Comparison of ENCODE assay signal across 11 cellular contexts in the genomic region with DNA sequence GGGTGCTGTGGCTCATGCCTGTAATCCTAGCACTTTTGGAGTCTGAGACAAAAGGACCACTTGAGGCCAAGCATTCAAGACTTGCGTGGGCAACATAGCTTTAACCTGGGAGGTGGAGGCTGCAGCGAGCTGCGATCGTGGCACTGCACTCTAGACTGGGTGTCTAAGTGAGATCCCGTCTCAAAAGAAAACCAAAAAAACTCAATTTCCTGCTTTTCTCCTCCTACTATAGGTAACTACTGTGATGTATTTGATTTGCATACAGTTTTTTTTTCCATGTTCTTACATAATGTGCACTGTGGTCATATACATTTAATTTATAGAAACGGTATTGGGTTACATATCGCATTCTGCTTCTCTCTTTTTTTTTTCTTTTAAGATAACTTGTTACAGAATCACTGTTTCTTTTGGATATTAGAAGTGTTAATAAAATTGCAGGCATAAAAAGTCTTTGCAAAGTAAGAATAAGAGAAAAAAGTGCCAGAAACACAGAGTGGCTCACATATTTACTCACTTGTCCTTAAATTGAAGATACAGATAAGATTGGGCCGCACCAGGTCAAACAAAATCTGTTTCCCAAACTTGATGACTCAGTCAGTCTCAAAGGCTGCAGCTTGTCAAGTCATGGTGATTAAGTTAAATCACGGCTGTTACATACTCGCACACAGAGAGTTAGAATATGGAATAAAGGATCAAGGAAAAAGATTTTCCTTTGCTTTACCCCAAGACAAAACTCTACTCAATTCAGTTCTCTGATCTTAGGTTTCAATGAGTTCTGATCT. TPM values are rescaled to one million over a fixed set of nuclear protein-coding genes. Genes with fewer than 3 reads are reported as not detected.
DNase-seq lines count a peak whose midpoint lies in the region; ATAC-seq, FAIRE-seq and TF ChIP-seq lines count a peak whose summit lies in the region.
"Had no signal": no experiment of that assay in that cellular context is flagged by ENCODE, and none has a peak within 500 bp of the region (broad histone marks: within the 10 kb centered on the region; RNA-seq: fewer than 3 reads in every experiment).

No MANE protein-coding gene starts in this region.

- intact Hi-C loops in natural killer cell (cut with micrococcal nuclease) (no loop called here), HepG2 (cut with micrococcal nuclease; ENCODE audit: unreplicated experiment) (no loop called here), left ventricle myocardium inferior (cut with micrococcal nuclease) (no loop called here)

- WGBS in HepG2 (ENCODE audit: low lambda C conversion rate) = 38% methylated on average over 10 of the region's 10 CpGs

- H3K9me3 Mint-ChIP-seq in natural killer cell = no peaks in the 10 kb centered on the region
- no peaks in the 10 kb centered on the region for H3K9me3 Mint-ChIP-seq in natural killer cell treated with Interleukin-12 subunit alpha and Interleukin-12 subunit beta and Interleukin-15 and Interleukin-18, amount 100 ng/mL, for 72 hours
- H3K9me3 Mint-ChIP-seq in astrocyte (ENCODE audit: unreplicated experiment) = peaks cover 2% of the 10 kb centered on the region
- no peaks in the 10 kb centered on the region for H3K9me3 Mint-ChIP-seq in activated naive CD8-positive, alpha-beta T cell treated with anti-CD3 and anti-CD28 coated beads, Interleukin-2, amount 50 U/mL, for 24 hours

- DNase-seq in natural killer cell = no peak
- DNase-seq in natural killer cell treated with Interleukin-12 subunit alpha and Interleukin-12 subunit beta and Interleukin-15 and Interleukin-18, amount 100 ng/mL, for 72 hours (ENCODE audit: low spot score) = no peak
- peak; percentile 37 for DNase-seq in astrocyte (ENCODE audit: low read depth)
- peak; percentile 70 for DNase-seq in HepG2 (ENCODE audit: low spot score)
- DNase-seq in activated naive CD8-positive, alpha-beta T cell treated with anti-CD3 and anti-CD28 coated beads, Interleukin-2, amount 50 U/mL, for 24 hours = no peak
- DNase-seq in left ventricle myocardium inferior = no peak
- no peak for DNase-seq in ureter (ENCODE audit: low spot score)
- DNase-seq: activated naive CD4-positive, alpha-beta T cell treated with Interleukin-2 at 50 U/mL for 16 hours; AML-193; SIG-M5 had no signal

- H3K27ac ChIP-seq in astrocyte (ENCODE audit: low read depth, low read length) = no peak overlapping the region
- peak overlapping the region; percentile 6 for H3K27ac ChIP-seq in HepG2 (ENCODE audit: extremely low read length, insufficient read depth, low read length)
- H3K27ac ChIP-seq in left ventricle myocardium inferior (replicated peaks) = no peak overlapping the region

- no peak overlapping the region for H3K4me2 ChIP-seq in astrocyte (ENCODE audit: low read length)
- H3K4me2 ChIP-seq in HepG2 (ENCODE audit: low read depth, low read length) = peak overlapping the region; percentile 39; the same call in 1 of the 2 replicates

- in situ Hi-C loops in HepG2 (cut with HindIII; ENCODE audit: extremely low pct_ligation_motif_present, low pct_unique_long_range_greater_than_20kb) = loop anchor here (10.0 kb wide), 1 partner anchor 93 kb away; no protein-coding TSS in a partner anchor

- H3K27me3 ChIP-seq in astrocyte (ENCODE audit: insufficient read depth, low read length) (no peaks in the 10 kb centered on the region), HepG2 (ENCODE audit: control insufficient read depth in 1 of 2, insufficient read depth in 2 of 2, low read length in 2 of 2) (no peaks in the 10 kb centered on the region), left ventricle myocardium inferior (ENCODE audit: low read depth) (no peaks in the 10 kb centered on the region)

- H3K79me2 ChIP-seq in astrocyte (ENCODE audit: insufficient read depth, low read length) (peaks cover 2% of the 10 kb centered on the region), HepG2 (ENCODE audit: insufficient read depth, low read length) (no peaks in the 10 kb centered on the region)

- H3K9ac ChIP-seq in astrocyte (ENCODE audit: low read length) = no peak overlapping the region
- no peak overlapping the region for H3K9ac ChIP-seq in HepG2 (ENCODE audit: insufficient read depth, low read depth, low read length)

- H3K27ac Mint-ChIP-seq in natural killer cell = no peak overlapping the region
- no peak overlapping the region for H3K27ac Mint-ChIP-seq in natural killer cell treated with Interleukin-12 subunit alpha and Interleukin-12 subunit beta and Interleukin-15 and Interleukin-18, amount 100 ng/mL, for 72 hours
- no peak overlapping the region for H3K27ac Mint-ChIP-seq in astrocyte (ENCODE audit: unreplicated experiment)
- H3K27ac Mint-ChIP-seq in activated naive CD8-positive, alpha-beta T cell treated with anti-CD3 and anti-CD28 coated beads, Interleukin-2, amount 50 U/mL, for 24 hours = no peak overlapping the region

- no peak for FAIRE-seq in astrocyte (lab: Jason Lieb, UNC)
- FAIRE-seq in HepG2 (lab: Jason Lieb, UNC) = peak; percentile 8

- H3K4me1 ChIP-seq in astrocyte (ENCODE audit: insufficient read depth, low read length) (no peaks in the 10 kb centered on the region), HepG2 (ENCODE audit: insufficient read depth, low read length) (peaks cover 67% of the 10 kb centered on the region), left ventricle myocardium inferior (peaks cover 28% of the 10 kb centered on the region)

- H3K4me1 Mint-ChIP-seq in natural killer cell (peaks cover 24 to 29% of the 10 kb centered on the region in 2 donors), astrocyte (ENCODE audit: low read depth, unreplicated experiment) (no peaks in the 10 kb centered on the region)
- H3K4me1 Mint-ChIP-seq in natural killer cell treated with Interleukin-12 subunit alpha and Interleukin-12 subunit beta and Interleukin-15 and Interleukin-18, amount 100 ng/mL, for 72 hours (ENCODE audit: low read depth in 2 of 2) = peaks cover 18 to 21% of the 10 kb centered on the region in 2 donors
- peaks cover 21% of the 10 kb centered on the region for H3K4me1 Mint-ChIP-seq in activated naive CD8-positive, alpha-beta T cell treated with anti-CD3 and anti-CD28 coated beads, Interleukin-2, amount 50 U/mL, for 24 hours

- H3K4me3 ChIP-seq in astrocyte (ENCODE audit: insufficient read depth, low read depth, low read length) = no peak overlapping the region
- no peak overlapping the region for H3K4me3 ChIP-seq in HepG2 (replicated peaks in 1 of 3; ENCODE audit: insufficient read depth in 1 of 3, low read depth in 2 of 3, low read length in 3 of 3)
- H3K4me3 ChIP-seq in left ventricle myocardium inferior = no peak overlapping the region

- H4K20me1 ChIP-seq in astrocyte (ENCODE audit: insufficient read depth, low read length) (peaks cover 6% of the 10 kb centered on the region), HepG2 (ENCODE audit: insufficient read depth, low read length) (no peaks in the 10 kb centered on the region)

- BruUV-seq in HepG2 (replicated peaks; lab: Mats Ljungman, UMichigan) = no TSS peak

- H3K4me3 Mint-ChIP-seq in natural killer cell (peak overlapping the region; percentile 50), astrocyte (ENCODE audit: unreplicated experiment) (peak overlapping the region; percentile 72)
- no peak overlapping the region for H3K4me3 Mint-ChIP-seq in natural killer cell treated with Interleukin-12 subunit alpha and Interleukin-12 subunit beta and Interleukin-15 and Interleukin-18, amount 100 ng/mL, for 72 hours
- no peak overlapping the region for H3K4me3 Mint-ChIP-seq in activated naive CD8-positive, alpha-beta T cell treated with anti-CD3 and anti-CD28 coated beads, Interleukin-2, amount 50 U/mL, for 24 hours

- H3K9me3 ChIP-seq in astrocyte (ENCODE audit: insufficient read depth, low read depth, low read length) (no peaks in the 10 kb centered on the region), HepG2 (ENCODE audit: low read length) (no peaks in the 10 kb centered on the region), left ventricle myocardium inferior (replicated peaks) (no peaks in the 10 kb centered on the region)

- TF ChIP-seq POLR2A in HepG2 (IDR thresholded peaks at IDR 0.05; ENCODE audit: insufficient read depth in 1 of 2, low read depth in 2 of 2, low read length in 2 of 2) = no peak

- H3K36me3 ChIP-seq in astrocyte (ENCODE audit: insufficient read depth, low read length) = peaks cover 6% of the 10 kb centered on the region
- no peaks in the 10 kb centered on the region for H3K36me3 ChIP-seq in HepG2 (replicated peaks in 1 of 2; ENCODE audit: control insufficient read depth in 1 of 2, insufficient read depth in 2 of 2, low read length in 2 of 2)
- peaks cover 9% of the 10 kb centered on the region for H3K36me3 ChIP-seq in left ventricle myocardium inferior

- H3K36me3 Mint-ChIP-seq in natural killer cell (no peaks in the 10 kb centered on the region), astrocyte (ENCODE audit: low read depth, unreplicated experiment) (no peaks in the 10 kb centered on the region)
- no peaks in the 10 kb centered on the region for H3K36me3 Mint-ChIP-seq in natural killer cell treated with Interleukin-12 subunit alpha and Interleukin-12 subunit beta and Interleukin-15 and Interleukin-18, amount 100 ng/mL, for 72 hours
- H3K36me3 Mint-ChIP-seq in activated naive CD8-positive, alpha-beta T cell treated with anti-CD3 and anti-CD28 coated beads, Interleukin-2, amount 50 U/mL, for 24 hours (ENCODE audit: low read depth) = no peaks in the 10 kb centered on the region

- H3K27me3 Mint-ChIP-seq in natural killer cell (ENCODE audit: low read depth in 2 of 2) = peaks cover 54 to 75% of the 10 kb centered on the region in 2 donors
- H3K27me3 Mint-ChIP-seq in natural killer cell treated with Interleukin-12 subunit alpha and Interleukin-12 subunit beta and Interleukin-15 and Interleukin-18, amount 100 ng/mL, for 72 hours = peaks cover 54 to 62% of the 10 kb centered on the region in 2 donors
- H3K27me3 Mint-ChIP-seq in astrocyte (ENCODE audit: low read depth, unreplicated experiment) = peaks cover 3% of the 10 kb centered on the region
- peaks cover 43% of the 10 kb centered on the region for H3K27me3 Mint-ChIP-seq in activated naive CD8-positive, alpha-beta T cell treated with anti-CD3 and anti-CD28 coated beads, Interleukin-2, amount 50 U/mL, for 24 hours

- TF ChIP-seq CTCF in natural killer cell (IDR thresholded peaks at IDR 0.05) (no peak), astrocyte (IDR thresholded peaks at IDR 0.05; ENCODE audit: insufficient read depth, low read depth, low read length) (no peak), HepG2 (CRISPR knock-in tag; IDR thresholded peaks at IDR 0.05) (no peak), left ventricle myocardium inferior (IDR thresholded peaks at IDR 0.05; ENCODE audit: borderline replicate concordance) (no peak)

- ATAC-seq in natural killer cell (no peak), HepG2 (no peak), HG03159 (IDR thresholded peaks at IDR 0.05; ENCODE audit: unreplicated experiment) (no peak)
- no peak for ATAC-seq in natural killer cell treated with Interleukin-12 subunit alpha and Interleukin-12 subunit beta and Interleukin-15 and Interleukin-18, amount 100 ng/mL, for 72 hours
- no peak for ATAC-seq in activated naive CD8-positive, alpha-beta T cell treated with anti-CD3 and anti-CD28 coated beads, Interleukin-2, amount 50 U/mL, for 24 hours

- TF ChIP-seq RAD21 in HepG2 (CRISPR knock-in tag; IDR thresholded peaks at IDR 0.05) = no peak

- POLR2A ChIA-PET in HepG2 (lab: Yijun Ruan, JAX) = interaction anchor here (1.6 kb wide), 1 partner anchor 30 kb away, joined by 3 read pairs; a partner anchor contains a TSS

- CTCF ChIA-PET in HepG2 (lab: Yijun Ruan, JAX; ENCODE audit: low intra/inter-chr PET ratio, low total read pairs) = interaction anchor here (1.1 kb wide), 1 partner anchor 12 kb away, joined by 3 read pairs; no protein-coding TSS in a partner anchor

- 0 out of 4 replicates have a peak, but pooled peaks of 1 of the 2 experiments have one; percentile 27 for TF ChIP-seq EP300 in HepG2 (IDR thresholded peaks at IDR 0.05; ENCODE audit: low read depth in 2 of 2, low read length in 2 of 2)
- TF ChIP-seq EP300 in HepG2 (CRISPR knock-in tag; IDR thresholded peaks at IDR 0.05; ENCODE audit: borderline replicate concordance) = no peak

- H2AFZ ChIP-seq in astrocyte (ENCODE audit: low read depth, low read length) (no peak overlapping the region), HepG2 (ENCODE audit: low read length) (no peak overlapping the region)

RNA-seq across cellular contexts. Expression of a gene that starts 2.0 kb away (rescaled TPM):
- not detected for total RNA-seq in natural killer cell
- total RNA-seq in natural killer cell treated with Interleukin-12 subunit alpha and Interleukin-12 subunit beta and Interleukin-15 and Interleukin-18, amount 100 ng/mL, for 72 hours = not detected
- total RNA-seq in astrocyte = 36.9 and 43.5 TPM in 2 replicates
- total RNA-seq in HepG2 (2016; rRNA removed; fragmentation: Illumina TruSeq; extraction: Trizol) = 15.8 and 22.5 TPM in 2 replicates
- total RNA-seq in HepG2 (2016; cell fraction: cytosol; rRNA removed; fragmentation: Illumina TruSeq; extraction: Trizol; ENCODE audit: low read depth) = 9.9 TPM in 2 replicates
- 15.5 and 22.6 TPM in 2 replicates for total RNA-seq in HepG2 (2016; cell fraction: insoluble cytoplasmic fraction; rRNA removed; fragmentation: Illumina TruSeq; extraction: Trizol)
- 6.7 and 8.4 TPM in 2 replicates for total RNA-seq in HepG2 (2016; cell fraction: membrane; rRNA removed; fragmentation: Illumina TruSeq; extraction: Trizol)
- total RNA-seq in HepG2 (2016; cell fraction: nucleus; rRNA removed; fragmentation: Illumina TruSeq; extraction: Trizol) = 4.8 and 6.2 TPM in 2 replicates
- polyA plus RNA-seq in HepG2 (2011; rRNA removed) = 5.0 and 6.0 TPM in 2 replicates
- 5.4 and 6.0 TPM in 2 replicates for polyA plus RNA-seq in HepG2 (2011; cell fraction: cytosol; rRNA removed)
- polyA plus RNA-seq in HepG2 (2011; cell fraction: nucleus; rRNA removed) = 2.1 and 2.9 TPM in 2 replicates
- polyA plus RNA-seq in HepG2 (2012) = 10.6 and 11.6 TPM in 2 replicates
- 5.1 and 5.3 TPM in 2 replicates for polyA plus RNA-seq in HepG2 (2016; cell fraction: cytosol; fragmentation: Illumina TruSeq; extraction: Trizol; ENCODE audit: low read depth)
- polyA plus RNA-seq in HepG2 (2016; cell fraction: insoluble cytoplasmic fraction; fragmentation: Illumina TruSeq; extraction: Trizol; ENCODE audit: low read depth) = 21.3 and 24.8 TPM in 2 replicates
- polyA plus RNA-seq in HepG2 (2016; cell fraction: membrane; fragmentation: Illumina TruSeq; extraction: Trizol; ENCODE audit: low read depth) = 4.1 and 4.5 TPM in 2 replicates
- polyA plus RNA-seq in HepG2 (2016; cell fraction: nucleus; fragmentation: Illumina TruSeq; extraction: Trizol; ENCODE audit: insufficient read depth, low read depth) = 10.1 and 12.6 TPM in 2 replicates
- 2.8 and 54.6 TPM in 2 replicates for polyA minus RNA-seq in HepG2 (2011; rRNA and poly(A)+ RNA removed; ENCODE audit: low replicate concordance)
- polyA minus RNA-seq in HepG2 (2011; cell fraction: cytosol; rRNA and poly(A)+ RNA removed) = 3.1 and 4.8 TPM in 2 replicates
- polyA minus RNA-seq in HepG2 (2011; cell fraction: nucleus; rRNA and poly(A)+ RNA removed) = 5.5 TPM in 2 replicates
- 50.2 TPM for total RNA-seq in left ventricle myocardium inferior
- 399 TPM for total RNA-seq in ureter

RNA-seq across cellular contexts. Expression of a gene that starts 29.7 kb away (rescaled TPM):
- total RNA-seq in natural killer cell = 1 to 10 TPM; 5.1 to 5.9 (median 5.7) TPM
- 1 to 10 TPM; 7.0 to 7.2 TPM for total RNA-seq in natural killer cell treated with Interleukin-12 subunit alpha and Interleukin-12 subunit beta and Interleukin-15 and Interleukin-18, amount 100 ng/mL, for 72 hours
- total RNA-seq in astrocyte = 11.6 and 12.2 TPM in 2 replicates
- total RNA-seq in HepG2 (2016; rRNA removed; fragmentation: Illumina TruSeq; extraction: Trizol) = 6.3 and 10.2 TPM in 2 replicates
- total RNA-seq in HepG2 (2016; cell fraction: cytosol; rRNA removed; fragmentation: Illumina TruSeq; extraction: Trizol; ENCODE audit: low read depth) = 2.4 and 2.5 TPM in 2 replicates
- 6.5 and 9.4 TPM in 2 replicates for total RNA-seq in HepG2 (2016; cell fraction: insoluble cytoplasmic fraction; rRNA removed; fragmentation: Illumina TruSeq; extraction: Trizol)
- 5.6 and 6.1 TPM in 2 replicates for total RNA-seq in HepG2 (2016; cell fraction: membrane; rRNA removed; fragmentation: Illumina TruSeq; extraction: Trizol)
- total RNA-seq in HepG2 (2016; cell fraction: nucleus; rRNA removed; fragmentation: Illumina TruSeq; extraction: Trizol) = 11.2 and 12.3 TPM in 2 replicates
- polyA plus RNA-seq in HepG2 (2011; rRNA removed) = 4.5 and 5.7 TPM in 2 replicates
- polyA plus RNA-seq in HepG2 (2011; cell fraction: cytosol; rRNA removed) = 3.0 and 3.2 TPM in 2 replicates
- polyA plus RNA-seq in HepG2 (2011; cell fraction: nucleus; rRNA removed) = 3.5 and 3.7 TPM in 2 replicates
- 4.8 and 8.4 TPM in 2 replicates for polyA plus RNA-seq in HepG2 (2012)
- polyA plus RNA-seq in HepG2 (2016; cell fraction: cytosol; fragmentation: Illumina TruSeq; extraction: Trizol; ENCODE audit: low read depth) = 2.4 and 2.8 TPM in 2 replicates
- polyA plus RNA-seq in HepG2 (2016; cell fraction: insoluble cytoplasmic fraction; fragmentation: Illumina TruSeq; extraction: Trizol; ENCODE audit: low read depth) = 7.8 TPM in 2 replicates
- 5.4 and 6.1 TPM in 2 replicates for polyA plus RNA-seq in HepG2 (2016; cell fraction: membrane; fragmentation: Illumina TruSeq; extraction: Trizol; ENCODE audit: low read depth)
- 25.6 and 26.2 TPM in 2 replicates for polyA plus RNA-seq in HepG2 (2016; cell fraction: nucleus; fragmentation: Illumina TruSeq; extraction: Trizol; ENCODE audit: insufficient read depth, low read depth)
- 1.5 and 1.8 TPM in 2 replicates for polyA minus RNA-seq in HepG2 (2011; rRNA and poly(A)+ RNA removed; ENCODE audit: low replicate concordance)
- 0.79 and 1.7 TPM in 2 replicates for polyA minus RNA-seq in HepG2 (2011; cell fraction: cytosol; rRNA and poly(A)+ RNA removed)
- polyA minus RNA-seq in HepG2 (2011; cell fraction: nucleus; rRNA and poly(A)+ RNA removed) = 5.7 and 6.7 TPM in 2 replicates
- 5.5 TPM for total RNA-seq in left ventricle myocardium inferior
- total RNA-seq in ureter = 9.8 TPM

RNA-seq across cellular contexts. Expression of a gene that starts 60.0 kb away (rescaled TPM):
- 1 to 10 TPM; 5.6 to 6.9 (median 6.0) TPM for total RNA-seq in natural killer cell
- total RNA-seq in natural killer cell treated with Interleukin-12 subunit alpha and Interleukin-12 subunit beta and Interleukin-15 and Interleukin-18, amount 100 ng/mL, for 72 hours = 10 to 100 TPM; 22.0 to 23.0 TPM
- total RNA-seq in astrocyte = 29.4 and 29.6 TPM in 2 replicates
- 29.8 and 45.0 TPM in 2 replicates for total RNA-seq in HepG2 (2016; rRNA removed; fragmentation: Illumina TruSeq; extraction: Trizol)
- total RNA-seq in HepG2 (2016; cell fraction: cytosol; rRNA removed; fragmentation: Illumina TruSeq; extraction: Trizol; ENCODE audit: low read depth) = 36.2 and 49.1 TPM in 2 replicates
- total RNA-seq in HepG2 (2016; cell fraction: insoluble cytoplasmic fraction; rRNA removed; fragmentation: Illumina TruSeq; extraction: Trizol) = 32.9 and 43.3 TPM in 2 replicates
- total RNA-seq in HepG2 (2016; cell fraction: membrane; rRNA removed; fragmentation: Illumina TruSeq; extraction: Trizol) = 68.2 and 69.9 TPM in 2 replicates
- 14.3 and 15.8 TPM in 2 replicates for total RNA-seq in HepG2 (2016; cell fraction: nucleus; rRNA removed; fragmentation: Illumina TruSeq; extraction: Trizol)
- polyA plus RNA-seq in HepG2 (2011; rRNA removed) = 29.8 and 32.4 TPM in 2 replicates
- 23.4 and 29.9 TPM in 2 replicates for polyA plus RNA-seq in HepG2 (2011; cell fraction: cytosol; rRNA removed)
- polyA plus RNA-seq in HepG2 (2011; cell fraction: nucleus; rRNA removed) = 4.6 and 7.7 TPM in 2 replicates
- 23.6 and 24.8 TPM in 2 replicates for polyA plus RNA-seq in HepG2 (2012)
- polyA plus RNA-seq in HepG2 (2016; cell fraction: cytosol; fragmentation: Illumina TruSeq; extraction: Trizol; ENCODE audit: low read depth) = 74.7 and 106 TPM in 2 replicates
- polyA plus RNA-seq in HepG2 (2016; cell fraction: insoluble cytoplasmic fraction; fragmentation: Illumina TruSeq; extraction: Trizol; ENCODE audit: low read depth) = 66.2 and 74.2 TPM in 2 replicates
- polyA plus RNA-seq in HepG2 (2016; cell fraction: membrane; fragmentation: Illumina TruSeq; extraction: Trizol; ENCODE audit: low read depth) = 103 and 108 TPM in 2 replicates
- 32.3 and 39.9 TPM in 2 replicates for polyA plus RNA-seq in HepG2 (2016; cell fraction: nucleus; fragmentation: Illumina TruSeq; extraction: Trizol; ENCODE audit: insufficient read depth, low read depth)
- polyA minus RNA-seq in HepG2 (2011; rRNA and poly(A)+ RNA removed; ENCODE audit: low replicate concordance) = 5.4 and 7.5 TPM in 2 replicates
- polyA minus RNA-seq in HepG2 (2011; cell fraction: cytosol; rRNA and poly(A)+ RNA removed) = 4.7 and 5.0 TPM in 2 replicates
- 5.4 and 5.7 TPM in 2 replicates for polyA minus RNA-seq in HepG2 (2011; cell fraction: nucleus; rRNA and poly(A)+ RNA removed)
- total RNA-seq in left ventricle myocardium inferior = 27.4 TPM
- 50.7 TPM for total RNA-seq in ureter

Comparison
In these comparisons a context has a peak if more than half of its experiments do, and no peak if none do; other contexts are left out.
1. H3K4me3 Mint-ChIP-seq: peak in natural killer cell (single experiment) and astrocyte (single experiment); none in natural killer cell treated with Interleukin-12 subunit alpha and Interleukin-12 subunit beta and Interleukin-15 and Interleukin-18, amount 100 ng/mL, for 72 hours (single experiment) and activated naive CD8-positive, alpha-beta T cell treated with anti-CD3 and anti-CD28 coated beads, Interleukin-2, amount 50 U/mL, for 24 hours (single experiment).
2. DNase-seq: peak in astrocyte (single experiment) and HepG2 (single experiment); none in natural killer cell (single experiment), natural killer cell treated with Interleukin-12 subunit alpha and Interleukin-12 subunit beta and Interleukin-15 and Interleukin-18, amount 100 ng/mL, for 72 hours (single experiment), activated naive CD8-positive, alpha-beta T cell treated with anti-CD3 and anti-CD28 coated beads, Interleukin-2, amount 50 U/mL, for 24 hours (single experiment), left ventricle myocardium inferior (single experiment) and ureter (single experiment).
3. RNA of a gene that starts 2.0 kb away (total RNA-seq): 399 TPM in ureter (single experiment), 50.2 TPM in left ventricle myocardium inferior (single experiment), 36.9 to 43.5 TPM in astrocyte and 4.8 to 22.6 TPM in HepG2; not detected in natural killer cell and not detected in natural killer cell treated with Interleukin-12 subunit alpha and Interleukin-12 subunit beta and Interleukin-15 and Interleukin-18, amount 100 ng/mL, for 72 hours; every median in the first group is over 4 times any median in the second.